12 cellular contexts compared by ENCODE assay signal in genomic region chr3:109563149-109563548, GRCh38.
DNase-seq lines count a peak whose midpoint lies in the region; ATAC-seq and TF ChIP-seq lines count a peak whose summit lies in the region.
"Had no signal": no experiment of that assay in that cellular context is flagged by ENCODE, and none has a peak within 500 bp of the region (broad histone marks: within the 10 kb centered on the region; RNA-seq: fewer than 3 reads in every experiment).

No MANE protein-coding gene starts in this region.

- no peak for TF ChIP-seq POLR2A in lower leg skin (IDR thresholded peaks at IDR 0.05)

- H3K4me3 ChIP-seq in Caco-2 (ENCODE audit: low read depth, low read length) = no peak overlapping the region
- H3K4me3 ChIP-seq in lower leg skin (ENCODE audit: low read depth, poor library complexity, severe bottlenecking) = no peak overlapping the region
- H3K4me3 ChIP-seq: sigmoid colon, vagina had no signal

- CTCF ChIA-PET in activated CD4-positive, alpha-beta memory T cell treated with anti-CD3 and anti-CD28 coated beads, Interleukin-2, amount 10 ng/mL, durations not matched to agents 7 days and 5 days (lab: Charles Lee) = no interaction called here
- CTCF ChIA-PET in Caco-2 (lab: Charles Lee) = no interaction called here

- H3K4me1 ChIP-seq in Caco-2 = no peaks in the 10 kb centered on the region
- H3K4me1 ChIP-seq: sigmoid colon, vagina had no signal

- no peaks in the 10 kb centered on the region for H3K36me3 ChIP-seq in Caco-2 (ENCODE audit: control insufficient read depth, insufficient read depth, low read length)
- H3K36me3 ChIP-seq: sigmoid colon, vagina had no signal

- DNase-seq in activated naive CD4-positive, alpha-beta T cell treated with Interleukin-2 at 50 U/mL for 16 hours = peak; percentile 49
- DNase-seq in activated naive CD4-positive, alpha-beta T cell (lab: John Stamatoyannopoulos, UW) = no peak
- peak; percentile 24 for DNase-seq in activated CD4-positive, alpha-beta memory T cell treated with anti-CD3 and anti-CD28 coated beads, Interleukin-2, amount 10 ng/mL, durations not matched to agents 7 days and 5 days
- peak; percentile 39 for DNase-seq in activated naive CD8-positive, alpha-beta T cell treated with anti-CD3 and anti-CD28 coated beads, Interleukin-2, amount 50 U/mL, for 24 hours
- DNase-seq in Caco-2 (no peak), lower leg skin (ENCODE audit: low spot score in 2 of 2) (no peak)
- DNase-seq: head of caudate nucleus, NCI-H2107, sigmoid colon had no signal

- no peak overlapping the region for H3K27ac Mint-ChIP-seq in activated CD4-positive, alpha-beta memory T cell treated with anti-CD3 and anti-CD28 coated beads, Interleukin-2, amount 10 ng/mL, durations not matched to agents 7 days and 5 days
- H3K27ac Mint-ChIP-seq in activated naive CD8-positive, alpha-beta T cell treated with anti-CD3 and anti-CD28 coated beads, Interleukin-2, amount 50 U/mL, for 24 hours = no peak overlapping the region
- peak overlapping the region; percentile 53 for H3K27ac Mint-ChIP-seq in stimulated activated naive CD8-positive, alpha-beta T cell treated with anti-CD3 and anti-CD28 coated beads, Interleukin-15, Interleukin-2, amounts not matched to agents 100 ng/mL and 50 ng/mL, for 24 hours
- no peak overlapping the region for H3K27ac Mint-ChIP-seq in Caco-2 (ENCODE audit: unreplicated experiment)

- H3K27me3 Mint-ChIP-seq in activated CD4-positive, alpha-beta memory T cell treated with anti-CD3 and anti-CD28 coated beads, Interleukin-2, amount 10 ng/mL, durations not matched to agents 7 days and 5 days = no peaks in the 10 kb centered on the region
- H3K27me3 Mint-ChIP-seq in activated naive CD8-positive, alpha-beta T cell treated with anti-CD3 and anti-CD28 coated beads, Interleukin-2, amount 50 U/mL, for 24 hours = no peaks in the 10 kb centered on the region
- H3K27me3 Mint-ChIP-seq in stimulated activated naive CD8-positive, alpha-beta T cell treated with anti-CD3 and anti-CD28 coated beads, Interleukin-15, Interleukin-2, amounts not matched to agents 100 ng/mL and 50 ng/mL, for 24 hours = no peaks in the 10 kb centered on the region
- H3K27me3 Mint-ChIP-seq in Caco-2 (ENCODE audit: insufficient read depth, unreplicated experiment) = no peaks in the 10 kb centered on the region

- peaks cover 6% of the 10 kb centered on the region for H3K9me3 Mint-ChIP-seq in activated CD4-positive, alpha-beta memory T cell treated with anti-CD3 and anti-CD28 coated beads, Interleukin-2, amount 10 ng/mL, durations not matched to agents 7 days and 5 days
- peaks cover 23% of the 10 kb centered on the region for H3K9me3 Mint-ChIP-seq in activated naive CD8-positive, alpha-beta T cell treated with anti-CD3 and anti-CD28 coated beads, Interleukin-2, amount 50 U/mL, for 24 hours
- peaks cover 19% of the 10 kb centered on the region for H3K9me3 Mint-ChIP-seq in stimulated activated naive CD8-positive, alpha-beta T cell treated with anti-CD3 and anti-CD28 coated beads, Interleukin-15, Interleukin-2, amounts not matched to agents 100 ng/mL and 50 ng/mL, for 24 hours
- no peaks in the 10 kb centered on the region for H3K9me3 Mint-ChIP-seq in Caco-2 (ENCODE audit: unreplicated experiment)

- peak; percentile 86 for ATAC-seq in activated naive CD8-positive, alpha-beta T cell treated with anti-CD3 and anti-CD28 coated beads, Interleukin-2, amount 50 U/mL, for 24 hours
- no peak for ATAC-seq in HG03342 (IDR thresholded peaks at IDR 0.05; ENCODE audit: unreplicated experiment)

- no peaks in the 10 kb centered on the region for H3K9me3 ChIP-seq in Caco-2
- H3K9me3 ChIP-seq: vagina had no signal

- BruUV-seq in Caco-2 (replicated peaks; lab: Mats Ljungman, UMichigan) = no TSS peak

- H3K36me3 Mint-ChIP-seq in activated CD4-positive, alpha-beta memory T cell treated with anti-CD3 and anti-CD28 coated beads, Interleukin-2, amount 10 ng/mL, durations not matched to agents 7 days and 5 days (ENCODE audit: low read depth) = no peaks in the 10 kb centered on the region
- H3K36me3 Mint-ChIP-seq in activated naive CD8-positive, alpha-beta T cell treated with anti-CD3 and anti-CD28 coated beads, Interleukin-2, amount 50 U/mL, for 24 hours (ENCODE audit: low read depth) = peaks cover 2% of the 10 kb centered on the region
- H3K36me3 Mint-ChIP-seq in stimulated activated naive CD8-positive, alpha-beta T cell treated with anti-CD3 and anti-CD28 coated beads, Interleukin-15, Interleukin-2, amounts not matched to agents 100 ng/mL and 50 ng/mL, for 24 hours (ENCODE audit: low read depth) = peaks cover 5% of the 10 kb centered on the region
- no peaks in the 10 kb centered on the region for H3K36me3 Mint-ChIP-seq in Caco-2 (ENCODE audit: insufficient read depth, unreplicated experiment)

- no peaks in the 10 kb centered on the region for H3K27me3 ChIP-seq in Caco-2 (replicated peaks; ENCODE audit: control insufficient read depth, insufficient read depth, low read length)
- H3K27me3 ChIP-seq: sigmoid colon, vagina had no signal

- intact Hi-C loops in Caco-2 (cut with micrococcal nuclease; ENCODE audit: unreplicated experiment) = no loop called here
- intact Hi-C loops in lower leg skin (cut with DNase I; ENCODE audit: low total_unique reads) = no loop called here

- TF ChIP-seq CTCF in Caco-2 (IDR thresholded peaks at IDR 0.05; ENCODE audit: insufficient read depth in 1 of 2, low read depth in 1 of 2, low read length in 1 of 2, severe bottlenecking in 1 of 2, unreplicated experiment in 1 of 2) = no peak
- TF ChIP-seq CTCF in lower leg skin (IDR thresholded peaks at IDR 0.05) = no peak

- H3K4me3 Mint-ChIP-seq in activated CD4-positive, alpha-beta memory T cell treated with anti-CD3 and anti-CD28 coated beads, Interleukin-2, amount 10 ng/mL, durations not matched to agents 7 days and 5 days = no peak overlapping the region
- peak overlapping the region; percentile 10 for H3K4me3 Mint-ChIP-seq in activated naive CD8-positive, alpha-beta T cell treated with anti-CD3 and anti-CD28 coated beads, Interleukin-2, amount 50 U/mL, for 24 hours
- peak overlapping the region; percentile 28 for H3K4me3 Mint-ChIP-seq in stimulated activated naive CD8-positive, alpha-beta T cell treated with anti-CD3 and anti-CD28 coated beads, Interleukin-15, Interleukin-2, amounts not matched to agents 100 ng/mL and 50 ng/mL, for 24 hours
- H3K4me3 Mint-ChIP-seq in Caco-2 (ENCODE audit: unreplicated experiment) = no peak overlapping the region

- POLR2A ChIA-PET in activated CD4-positive, alpha-beta memory T cell treated with anti-CD3 and anti-CD28 coated beads, Interleukin-2, amount 10 ng/mL, durations not matched to agents 7 days and 5 days (lab: Charles Lee) = no interaction called here
- POLR2A ChIA-PET in Caco-2 (lab: Charles Lee) = no interaction called here

- H3K4me1 Mint-ChIP-seq in activated CD4-positive, alpha-beta memory T cell treated with anti-CD3 and anti-CD28 coated beads, Interleukin-2, amount 10 ng/mL, durations not matched to agents 7 days and 5 days = peaks cover 4% of the 10 kb centered on the region
- peaks cover 12% of the 10 kb centered on the region for H3K4me1 Mint-ChIP-seq in activated naive CD8-positive, alpha-beta T cell treated with anti-CD3 and anti-CD28 coated beads, Interleukin-2, amount 50 U/mL, for 24 hours
- peaks cover 12% of the 10 kb centered on the region for H3K4me1 Mint-ChIP-seq in stimulated activated naive CD8-positive, alpha-beta T cell treated with anti-CD3 and anti-CD28 coated beads, Interleukin-15, Interleukin-2, amounts not matched to agents 100 ng/mL and 50 ng/mL, for 24 hours (ENCODE audit: low read depth)
- no peaks in the 10 kb centered on the region for H3K4me1 Mint-ChIP-seq in Caco-2 (ENCODE audit: low read depth, unreplicated experiment)

- 82 to 84% methylated on average over 7 of the region's 7 CpGs for WGBS in lower leg skin, 2 donors

Comparison
In these comparisons a context has a peak if more than half of its experiments do, and no peak if none do; other contexts are left out.
1. DNase-seq: peak in activated naive CD4-positive, alpha-beta T cell treated with Interleukin-2 at 50 U/mL for 16 hours (single experiment), activated CD4-positive, alpha-beta memory T cell treated with anti-CD3 and anti-CD28 coated beads, Interleukin-2, amount 10 ng/mL, durations not matched to agents 7 days and 5 days (single experiment) and activated naive CD8-positive, alpha-beta T cell treated with anti-CD3 and anti-CD28 coated beads, Interleukin-2, amount 50 U/mL, for 24 hours (single experiment); none in activated naive CD4-positive, alpha-beta T cell (0 of 4), Caco-2 (0 of 2) and lower leg skin (0 of 2).
2. H3K4me3 Mint-ChIP-seq: peak in activated naive CD8-positive, alpha-beta T cell treated with anti-CD3 and anti-CD28 coated beads, Interleukin-2, amount 50 U/mL, for 24 hours (single experiment) and stimulated activated naive CD8-positive, alpha-beta T cell treated with anti-CD3 and anti-CD28 coated beads, Interleukin-15, Interleukin-2, amounts not matched to agents 100 ng/mL and 50 ng/mL, for 24 hours (single experiment); none in activated CD4-positive, alpha-beta memory T cell treated with anti-CD3 and anti-CD28 coated beads, Interleukin-2, amount 10 ng/mL, durations not matched to agents 7 days and 5 days (single experiment) and Caco-2 (single experiment).